ENCODE assay signal across 8 cellular contexts in genomic region chr16:22195445-22195694, GRCh38. TPM values are rescaled to one million over a fixed set of nuclear protein-coding genes. Genes with fewer than 3 reads are reported as not detected.
A peak's percentile ranks its signal among the peaks of the same experiment; 100 is the strongest.
DNase-seq lines count a peak whose midpoint lies in the region; ATAC-seq and TF ChIP-seq lines count a peak whose summit lies in the region.

No MANE protein-coding gene starts in this region.

- ATAC-seq in GM21381 (IDR thresholded peaks at IDR 0.05; ENCODE audit: unreplicated experiment) (no peak), GM18511 (IDR thresholded peaks at IDR 0.05; ENCODE audit: unreplicated experiment) (no peak)

- H3K9ac ChIP-seq in OCI-LY1 (ENCODE audit: low read length) (peak overlapping the region; percentile 11; the same call in 1 of the 2 replicates), duodenal mucosa (ENCODE audit: low read depth in 1 of 2, low read length in 2 of 2) (peak overlapping the region in 1 of 2 donors; percentile 60)

- peaks cover 28% of the 10 kb centered on the region for H3K4me1 Mint-ChIP-seq in CD14-positive monocyte
- peaks cover 34% of the 10 kb centered on the region for H3K4me1 Mint-ChIP-seq in neural crest cell

- H3K27me3 Mint-ChIP-seq in CD14-positive monocyte (ENCODE audit: low read depth in 3 of 3) (peaks cover 6 to 10% (median 9%) of the 10 kb centered on the region in 3 donors), neural crest cell (ENCODE audit: low read depth) (peaks cover 45% of the 10 kb centered on the region)

- H3K9me3 ChIP-seq in OCI-LY1 (ENCODE audit: low read length) (no peaks in the 10 kb centered on the region), duodenal mucosa (ENCODE audit: control insufficient read depth in 1 of 2, low read length in 2 of 2) (no peaks in the 10 kb centered on the region)

- H3K27ac ChIP-seq in OCI-LY1 (ENCODE audit: low read depth, low read length, poor library complexity, severe bottlenecking): peak overlapping the region; percentile 66
- no peak overlapping the region for H3K27ac ChIP-seq in duodenal mucosa (ENCODE audit: low read depth, low read length)

- H3K27me3 ChIP-seq in OCI-LY1 (ENCODE audit: insufficient read depth, low read length): no peaks in the 10 kb centered on the region
- H3K27me3 ChIP-seq in duodenal mucosa (ENCODE audit: control insufficient read depth in 1 of 2, insufficient read depth in 2 of 2, low read length in 2 of 2): no peaks in the 10 kb centered on the region

- H3K27ac Mint-ChIP-seq in CD14-positive monocyte (peak overlapping the region; percentile 74 to 90 (median 85)), neural crest cell (ENCODE audit: unreplicated experiment) (peak overlapping the region; percentile 93)

- H3K9me3 Mint-ChIP-seq in CD14-positive monocyte (no peaks in the 10 kb centered on the region), neural crest cell (peaks cover 3% of the 10 kb centered on the region)

- H3K36me3 ChIP-seq in OCI-LY1 (ENCODE audit: insufficient read depth, low read length) (no peaks in the 10 kb centered on the region), duodenal mucosa (ENCODE audit: control insufficient read depth in 1 of 2, insufficient read depth in 2 of 2, low read length in 2 of 2) (no peaks in the 10 kb centered on the region)

- no peak overlapping the region for H2AFZ ChIP-seq in OCI-LY1 (ENCODE audit: low read length)

- H3K79me2 ChIP-seq in OCI-LY1 (ENCODE audit: insufficient read depth, low read length): no peaks in the 10 kb centered on the region

- H3K4me1 ChIP-seq in OCI-LY1 (ENCODE audit: insufficient read depth, low read length, severe bottlenecking): peaks cover 50% of the 10 kb centered on the region
- H3K4me1 ChIP-seq in duodenal mucosa (ENCODE audit: control insufficient read depth in 1 of 2, insufficient read depth in 2 of 2, low read length in 2 of 2): peaks cover 13 to 17% of the 10 kb centered on the region in 2 donors

- H3K9me2 ChIP-seq in OCI-LY1 (ENCODE audit: low read depth, low read length): no peaks in the 10 kb centered on the region

- intact Hi-C loops in CD14-positive monocyte (cut with micrococcal nuclease): loop anchor here (10.0 kb wide), 2 partner anchors 179 to 601 kb away; partner anchors contain the start of genes CDR2 (in 2 of the 2) and METTL9 (in 1 of the 2)

- TF ChIP-seq CTCF in CD14-positive monocyte (IDR thresholded peaks at IDR 0.05): no peak
- TF ChIP-seq CTCF in OCI-LY1 (IDR thresholded peaks at IDR 0.05; ENCODE audit: low read length): no peak
- TF ChIP-seq CTCF in neural crest cell (conservative IDR thresholded peaks at IDR 0.05): no peak

- DNase-seq in CD14-positive monocyte (ENCODE audit: low spot score) (no peak), neural crest cell (ENCODE audit: low read depth, low spot score) (no peak), NCI-H748 (lab: John Stamatoyannopoulos, UW; ENCODE audit: unreplicated experiment) (no peak), NCI-H2196 treated with DMSO at 0.1 percent for 48 hours (lab: John Stamatoyannopoulos, UW; ENCODE audit: unreplicated experiment) (no peak)

- no peaks in the 10 kb centered on the region for H4K20me1 ChIP-seq in OCI-LY1 (ENCODE audit: insufficient read depth, low read length)

- H3K4me3 Mint-ChIP-seq in CD14-positive monocyte (peak overlapping the region; percentile 79 to 89), neural crest cell (peak overlapping the region; percentile 94)

- H3K4me3 ChIP-seq in OCI-LY1 (ENCODE audit: low read depth, low read length, poor library complexity, severe bottlenecking) (peak overlapping the region; percentile 69), duodenal mucosa (ENCODE audit: low read depth in 1 of 2, low read length in 2 of 2) (peak overlapping the region; percentile 83 to 87)

- peak overlapping the region; percentile 88 for H3K4me2 ChIP-seq in OCI-LY1 (ENCODE audit: low read length)

- H3K36me3 Mint-ChIP-seq in CD14-positive monocyte: no peaks in the 10 kb centered on the region
- H3K36me3 Mint-ChIP-seq in neural crest cell (ENCODE audit: low read depth): peaks cover 3% of the 10 kb centered on the region

- H3F3A ChIP-seq in OCI-LY1 (ENCODE audit: insufficient read depth, low read length): no peaks in the 10 kb centered on the region; the same call in 1 of the 2 replicates

RNA-seq across cellular contexts. Expression of gene EEF2K, which starts 10.7 kb away (rescaled TPM):
- 1 to 10 TPM in 1 of 2 donors, under 1 TPM in 1; 0.85 to 1.7 TPM for polyA plus RNA-seq in CD14-positive monocyte
- total RNA-seq in neural crest cell: 20.3 and 21.2 TPM in 2 replicates

RNA-seq across cellular contexts. Expression of gene SDR42E2, which starts 33.1 kb away (rescaled TPM):
- polyA plus RNA-seq in CD14-positive monocyte: under 1 TPM; 0.16 to 0.23 TPM
- total RNA-seq in neural crest cell: not detected in 2 replicates
